ENCODE assay signal across 28 cellular contexts in genomic region chr14:77867476-77867875, GRCh38.
"Had no signal": no experiment of that assay in that cellular context is flagged by ENCODE, and none has a peak within 500 bp of the region (broad histone marks: within the 10 kb centered on the region; RNA-seq: fewer than 3 reads in every experiment).

No MANE protein-coding gene starts in this region.

- H3K4me1 ChIP-seq: colonic mucosa, esophagus squamous epithelium, gastrocnemius medialis, heart right ventricle, left ventricle myocardium inferior, lower lobe of right lung had no signal

- H3K4me1 Mint-ChIP-seq: endodermal cell had no signal

- H3K27ac Mint-ChIP-seq: dendritic cell treated with granulocyte-macrophage colony-stimulating factor and Interleukin-4, amounts not matched to agents 40 ng/mL and 50 ng/mL, for 4 days; effector memory CD8-positive, alpha-beta T cell; endodermal cell; naive thymus-derived CD4-positive, alpha-beta T cell had no signal

- H3K4me3 ChIP-seq: colonic mucosa, esophagus squamous epithelium, gastrocnemius medialis, heart right ventricle, left ventricle myocardium inferior, lower lobe of right lung had no signal

- H3K36me3 ChIP-seq: colonic mucosa, esophagus squamous epithelium, gastrocnemius medialis, heart right ventricle, lower lobe of right lung had no signal

- H3K27ac ChIP-seq: colonic mucosa, epithelial cell of prostate, esophagus squamous epithelium, gastrocnemius medialis, heart right ventricle, left ventricle myocardium inferior, lower lobe of right lung had no signal

- H3K27me3 ChIP-seq: colonic mucosa, esophagus squamous epithelium, gastrocnemius medialis, heart right ventricle had no signal

- H3K4me3 Mint-ChIP-seq: dendritic cell treated with granulocyte-macrophage colony-stimulating factor and Interleukin-4, amounts not matched to agents 40 ng/mL and 50 ng/mL, for 4 days; effector memory CD8-positive, alpha-beta T cell; endodermal cell; naive thymus-derived CD4-positive, alpha-beta T cell had no signal

- H3K9me3 Mint-ChIP-seq: effector memory CD8-positive, alpha-beta T cell had no signal

- H3K27me3 Mint-ChIP-seq: dendritic cell treated with granulocyte-macrophage colony-stimulating factor and Interleukin-4, amounts not matched to agents 40 ng/mL and 50 ng/mL, for 4 days; effector memory CD8-positive, alpha-beta T cell; naive thymus-derived CD4-positive, alpha-beta T cell had no signal

- ATAC-seq: effector memory CD8-positive, alpha-beta T cell; esophagus mucosa; gastrocnemius medialis; heart right ventricle; left colon; left lobe of liver; lower lobe of right lung; naive thymus-derived CD4-positive, alpha-beta T cell had no signal

- H3K9me3 ChIP-seq: colonic mucosa, esophagus squamous epithelium, gastrocnemius medialis, lower lobe of right lung had no signal

- DNase-seq: colonic mucosa; cortex of kidney; effector CD8-positive, alpha-beta T cell; effector memory CD8-positive, alpha-beta T cell; endodermal cell; erythroblast; esophagus squamous epithelium; foreskin fibroblast; foreskin melanocyte; gastrocnemius medialis; glutamatergic neuron; head of caudate nucleus; heart right ventricle; hippocampal formation; islet precursor cell; kidney; kidney glomerular epithelial cell; left colon; left ventricle myocardium inferior; lower lobe of right lung; mesendoderm; midbrain; naive thymus-derived CD4-positive, alpha-beta T cell had no signal

- FAIRE-seq: endometrium, kidney had no signal
